ENCODE assay signal across 8 cellular contexts in genomic region chr1:48677306-48678287, GRCh38.
A peak's percentile ranks its signal among the peaks of the same experiment; 100 is the strongest.
DNase-seq lines count a peak whose midpoint lies in the region; ATAC-seq and TF ChIP-seq lines count a peak whose summit lies in the region.

No MANE protein-coding gene starts in this region.

- H3K79me2 ChIP-seq in OCI-LY3 (ENCODE audit: low read length) = no peaks in the 10 kb centered on the region

- H3K4me1 ChIP-seq in OCI-LY3 (ENCODE audit: low read length) = peaks cover 73% of the 10 kb centered on the region

- no peaks in the 10 kb centered on the region for H4K20me1 ChIP-seq in OCI-LY3 (ENCODE audit: insufficient read depth, low read length)

- peak overlapping the region; percentile 80 for H3K9ac ChIP-seq in OCI-LY3 (ENCODE audit: low read length)

- in situ Hi-C loops in astrocyte of the cerebellum (cut with HindIII; ENCODE audit: low sequenced_read_pairs) = no loop called here

- H3K36me3 ChIP-seq in OCI-LY3 (replicated peaks; ENCODE audit: low read depth, low read length) = no peaks in the 10 kb centered on the region

- no peak overlapping the region for H2AFZ ChIP-seq in OCI-LY3 (ENCODE audit: low read depth, low read length)

- DNase-seq in DMS 273 (lab: John Stamatoyannopoulos, UW; ENCODE audit: unreplicated experiment) (peak; percentile 90), Kasumi-1 (lab: John Stamatoyannopoulos, UW) (peak; percentile 28 to 48), astrocyte of the cerebellum (ENCODE audit: low read depth) (no peak), iPS DF 19.7 (ENCODE audit: low read depth, low spot score) (peak; percentile 42)
- peak; percentile 9 to 35 (median 27) for DNase-seq in stimulated activated CD4-positive, alpha-beta T cell treated with anti-CD3 and anti-CD28 coated beads, Interleukin-12 subunit alpha, Interleukin-12 subunit beta, amount 100 ng/mL, for 48 hours (ENCODE audit: low read depth in 2 of 3, low spot score in 1 of 3)

- TF ChIP-seq CTCF in OCI-LY3 (IDR thresholded peaks at IDR 0.05; ENCODE audit: low read depth, low read length) (peak; percentile 74), astrocyte of the cerebellum (IDR thresholded peaks at IDR 0.05; ENCODE audit: low read depth, low read length, missing control alignments) (peak; percentile 70)

- peak overlapping the region; percentile 91 for H3K4me2 ChIP-seq in OCI-LY3 (ENCODE audit: low read length)

- H3K9me3 ChIP-seq in OCI-LY3 (ENCODE audit: insufficient read depth, low read length) = no peaks in the 10 kb centered on the region

- no peaks in the 10 kb centered on the region for H3K27me3 ChIP-seq in OCI-LY3 (ENCODE audit: low read depth, low read length)

- H3K4me3 ChIP-seq in OCI-LY3 (ENCODE audit: low read length) (peak overlapping the region; percentile 65), astrocyte of the cerebellum (ENCODE audit: low read depth, low read length) (no peak overlapping the region)

- H3K27ac ChIP-seq in OCI-LY3 (ENCODE audit: low read length) = peak overlapping the region; percentile 96

- peak; percentile 57 for ATAC-seq in GM21367 (IDR thresholded peaks at IDR 0.05; ENCODE audit: unreplicated experiment)
- no peak for ATAC-seq in GM18870 (IDR thresholded peaks at IDR 0.05; ENCODE audit: unreplicated experiment)
